8 cellular contexts compared by ENCODE assay signal in the genomic region with DNA sequence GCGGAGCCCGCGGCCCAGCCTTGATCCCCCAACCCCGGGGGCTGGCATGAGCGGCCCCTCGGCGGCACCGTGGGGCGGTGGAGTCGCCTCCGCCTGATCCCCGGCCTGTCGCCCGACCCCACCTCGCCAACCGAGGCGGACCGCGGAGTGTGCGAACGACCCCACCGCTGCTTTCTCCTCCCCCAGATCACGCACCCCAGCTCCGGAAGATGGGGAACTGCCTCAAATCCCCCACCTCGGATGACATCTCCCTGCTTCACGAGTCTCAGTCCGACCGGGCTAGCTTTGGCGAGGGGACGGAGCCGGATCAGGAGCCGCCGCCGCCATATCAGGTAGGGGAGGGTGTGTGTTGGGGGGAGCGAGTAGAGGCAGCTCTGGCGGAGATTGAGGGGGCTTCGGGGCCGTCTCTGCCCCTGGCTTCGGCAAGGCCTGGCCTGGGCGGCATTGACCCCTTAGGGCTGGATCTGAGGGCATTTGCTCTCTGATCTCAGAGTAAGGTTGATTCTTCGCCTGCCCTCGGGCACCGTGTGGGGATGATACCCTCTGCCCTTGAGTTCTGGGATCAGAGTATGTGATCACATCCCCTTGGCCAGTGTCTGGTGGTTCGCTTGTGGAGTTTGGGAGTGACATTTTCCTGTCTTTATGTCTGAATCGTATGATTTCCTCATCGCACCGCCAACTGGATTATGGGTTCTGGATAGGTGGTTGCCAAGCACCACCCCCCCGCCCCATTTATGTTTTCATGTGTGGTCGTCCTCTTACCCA. TPM values are rescaled to one million over a fixed set of nuclear protein-coding genes. Genes with fewer than 3 reads are reported as not detected.
DNase-seq lines count a peak whose midpoint lies in the region; ATAC-seq and TF ChIP-seq lines count a peak whose summit lies in the region.

No MANE protein-coding gene starts in this region.

- peaks cover 20% of the 10 kb centered on the region for H3K36me3 ChIP-seq in WERI-Rb-1

- H3K27me3 ChIP-seq in WERI-Rb-1 (ENCODE audit: insufficient read depth, low read depth, severe bottlenecking) (no peaks in the 10 kb centered on the region), layer of hippocampus (ENCODE audit: control insufficient read depth, insufficient read depth, low read length) (no peaks in the 10 kb centered on the region)

- no peak for TF ChIP-seq CTCF in LNCaP clone FGC (IDR thresholded peaks at IDR 0.05; ENCODE audit: control insufficient read depth, extremely low read depth, insufficient read depth)
- TF ChIP-seq CTCF in WERI-Rb-1 (IDR thresholded peaks at IDR 0.05; ENCODE audit: low read depth, low read length), result no peak
- TF ChIP-seq CTCF in choroid plexus epithelial cell (conservative IDR thresholded peaks at IDR 0.05; ENCODE audit: low read depth, low read length), result no peak

- H3K4me3 ChIP-seq in LNCaP clone FGC (ENCODE audit: low read depth, low read length) (peak overlapping the region; percentile 97), WERI-Rb-1 (ENCODE audit: low read depth, low read length) (peak overlapping the region; percentile 98), choroid plexus epithelial cell (ENCODE audit: low read depth, low read length) (peak overlapping the region; percentile 95)

- H3K27ac ChIP-seq in WERI-Rb-1 (peak overlapping the region; percentile 93), layer of hippocampus (ENCODE audit: low read depth, low read length) (peak overlapping the region; percentile 94)

- peak; percentile 11 for ATAC-seq in GM21737 (IDR thresholded peaks at IDR 0.05; ENCODE audit: unreplicated experiment)
- no peak for ATAC-seq in GM18861 (IDR thresholded peaks at IDR 0.05; ENCODE audit: unreplicated experiment)

- peak; percentile 35 for DNase-seq in Caki2 (ENCODE audit: low read depth)
- no peak for DNase-seq in LNCaP clone FGC (ENCODE audit: low read depth)
- peak; percentile 54 for DNase-seq in WERI-Rb-1
- DNase-seq in choroid plexus epithelial cell (ENCODE audit: low read depth), result peak; percentile 62
- DNase-seq in stimulated activated CD4-positive, alpha-beta T cell treated with anti-CD3 and anti-CD28 coated beads, Interleukin-2, amount 100 ng/mL, for 24 hours, result peak; percentile 47 to 50

- in situ Hi-C loops in Caki2 (cut with HindIII; ENCODE audit: low pct_unique_long_range_greater_than_20kb, low sequenced_read_pairs), result no loop called here

- H3K9me3 ChIP-seq in WERI-Rb-1 (ENCODE audit: severe bottlenecking), result no peaks in the 10 kb centered on the region

RNA-seq across cellular contexts. Expression of a gene that starts 0.7 kb away (rescaled TPM):
- total RNA-seq in Caki2 (2014; rRNA removed; shearing (Covaris generic); ENCODE audit: low replicate concordance), result 52.8 and 54.1 TPM in 2 replicates
